In genomic region chr4:164482092-164482404, GRCh38 we compare ENCODE assay signal across 8 cellular contexts.
"Had no signal": no experiment of that assay in that cellular context is flagged by ENCODE, and none has a peak within 500 bp of the region (broad histone marks: within the 10 kb centered on the region; RNA-seq: fewer than 3 reads in every experiment).

No MANE protein-coding gene starts in this region.

- H3K27ac ChIP-seq: HL-60, KMS-11 had no signal

- H3K4me2 ChIP-seq: KMS-11 had no signal

- H3K4me1 Mint-ChIP-seq: IgD-negative memory B cell had no signal

- H3K36me3 Mint-ChIP-seq: IgD-negative memory B cell had no signal

- H3K4me3 Mint-ChIP-seq: IgD-negative memory B cell had no signal

- ATAC-seq: HepG2, K562 had no signal

- H3K27me3 Mint-ChIP-seq: IgD-negative memory B cell had no signal

- H3K9ac ChIP-seq: KMS-11 had no signal

- H3K4me3 ChIP-seq: K562 had no signal

- DNase-seq: IMR-90, KBM-7, KG1 had no signal

- H3K27ac Mint-ChIP-seq: IgD-negative memory B cell had no signal
